ENCODE assay signal across 24 cellular contexts in the genomic region with DNA sequence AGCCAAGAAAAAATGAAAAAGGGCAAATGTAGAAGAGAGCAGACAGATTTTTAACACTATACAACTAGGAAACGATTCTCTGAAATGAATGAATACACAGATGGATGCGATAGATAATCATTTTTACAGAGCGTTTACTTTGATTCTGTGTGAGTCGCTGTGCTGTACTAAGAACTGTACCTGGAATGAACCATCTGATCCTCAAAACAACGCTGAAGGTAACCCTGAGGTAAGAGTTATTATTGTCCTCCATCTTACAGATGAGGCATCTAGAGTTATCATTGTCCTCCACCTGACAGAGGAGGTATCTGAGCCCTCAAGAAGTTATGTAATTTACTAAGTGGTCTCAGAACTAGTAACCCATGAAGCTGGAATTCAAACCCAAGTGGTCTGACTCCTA.
"Had no signal": no experiment of that assay in that cellular context is flagged by ENCODE, and none has a peak within 500 bp of the region (broad histone marks: within the 10 kb centered on the region; RNA-seq: fewer than 3 reads in every experiment).

No MANE protein-coding gene starts in this region.

- H3K4me3 Mint-ChIP-seq: effector memory CD8-positive, alpha-beta T cell; naive thymus-derived CD4-positive, alpha-beta T cell; nephron; stimulated activated naive CD8-positive, alpha-beta T cell treated with anti-CD3 and anti-CD28 coated beads, Interleukin-15, amount 100 ng/mL, for 72 hours; type B pancreatic cell had no signal

- H3K27ac ChIP-seq: esophagus squamous epithelium, left lung, prostate gland, right atrium auricular region, tibial artery had no signal

- H3K9me3 ChIP-seq: esophagus squamous epithelium, prostate gland, right atrium auricular region, tibial artery had no signal

- H3K27ac Mint-ChIP-seq: effector memory CD8-positive, alpha-beta T cell; nephron; type B pancreatic cell had no signal

- H3K9me3 Mint-ChIP-seq: effector memory CD8-positive, alpha-beta T cell; nephron; type B pancreatic cell had no signal

- DNase-seq: cortex of kidney; effector memory CD8-positive, alpha-beta T cell; erythroblast; esophagus squamous epithelium; foreskin melanocyte; left cardiac atrium; left lung; mesenchymal stem cell; midbrain; naive thymus-derived CD4-positive, alpha-beta T cell; nucleus accumbens; stimulated activated CD4-positive, alpha-beta T cell treated with anti-CD3 and anti-CD28 coated beads, Interleukin-12 subunit alpha, Interleukin-12 subunit beta, amount 100 ng/mL, for 4 hours; stimulated activated CD4-positive, alpha-beta T cell treated with anti-CD3 and anti-CD28 coated beads, Interleukin-1b, Interleukin-23, amount 100 ng/mL, for 48 hours; stimulated activated CD4-positive, alpha-beta T cell treated with anti-CD3 and anti-CD28 coated beads, Interleukin-4, amount 100 ng/mL, for 1 hour; stimulated activated CD8-positive, alpha-beta memory T cell treated with anti-CD3 and anti-CD28 coated beads, Interleukin-4, amount 100 ng/mL, for 48 hours; stimulated activated naive CD4-positive, alpha-beta T cell; stimulated activated naive CD8-positive, alpha-beta T cell treated with anti-CD3 and anti-CD28 coated beads, Interleukin-15, amount 100 ng/mL, for 72 hours; tibial artery had no signal

- H3K4me1 ChIP-seq: prostate gland had no signal

- H3K27me3 ChIP-seq: esophagus squamous epithelium, left lung, right atrium auricular region, tibial artery had no signal

- H3K4me2 ChIP-seq: smooth muscle cell had no signal

- ATAC-seq: effector memory CD8-positive, alpha-beta T cell; left cardiac atrium; left lung; naive thymus-derived CD4-positive, alpha-beta T cell; sciatic nerve; stimulated activated naive CD8-positive, alpha-beta T cell treated with anti-CD3 and anti-CD28 coated beads, Interleukin-15, amount 100 ng/mL, for 72 hours had no signal

- H3K36me3 ChIP-seq: esophagus squamous epithelium, left lung, prostate gland, right atrium auricular region, tibial artery had no signal

- H3K4me3 ChIP-seq: esophagus squamous epithelium, left lung, prostate gland, right atrium auricular region, smooth muscle cell, tibial artery had no signal

- H3K27me3 Mint-ChIP-seq: effector memory CD8-positive, alpha-beta T cell; naive thymus-derived CD4-positive, alpha-beta T cell; stimulated activated naive CD8-positive, alpha-beta T cell treated with anti-CD3 and anti-CD28 coated beads, Interleukin-15, amount 100 ng/mL, for 72 hours; type B pancreatic cell had no signal
